Comparison of ENCODE assay signal across 1 cellular context in genomic region chr9:134347996-134348395, GRCh38.
TF ChIP-seq lines count a peak whose summit lies in the region.

No MANE protein-coding gene starts in this region.

TF ChIP-seq in H1, 55 proteins besides CTCF, POLR2A, EP300 and RAD21:
- TF ChIP-seq E2F6 (IDR thresholded peaks at IDR 0.05) (peak; percentile 17; the same call in 1 of the 2 replicates), CREB1 (IDR thresholded peaks at IDR 0.05) (no peak)
